In genomic region chr19:11624064-11624463, GRCh38 we compare ENCODE assay signal across 9 cellular contexts. TPM values are rescaled to one million over a fixed set of nuclear protein-coding genes. Genes with fewer than 3 reads are reported as not detected.
A peak's percentile ranks its signal among the peaks of the same experiment; 100 is the strongest.
DNase-seq lines count a peak whose midpoint lies in the region; ATAC-seq, FAIRE-seq and TF ChIP-seq lines count a peak whose summit lies in the region.
"Had no signal": no experiment of that assay in that cellular context is flagged by ENCODE, and none has a peak within 500 bp of the region (broad histone marks: within the 10 kb centered on the region; RNA-seq: fewer than 3 reads in every experiment).

No MANE protein-coding gene starts in this region.

- H2AFZ ChIP-seq in HepG2 (ENCODE audit: low read length) (no peak overlapping the region), trophoblast cell (ENCODE audit: insufficient read depth, low read length, poor library complexity) (no peak overlapping the region)

- H4K91ac ChIP-seq in trophoblast cell (ENCODE audit: low read depth, low read length) = no peak overlapping the region

- no peak overlapping the region for H3K14ac ChIP-seq in trophoblast cell (ENCODE audit: low read length)

- FAIRE-seq in HepG2 (lab: Jason Lieb, UNC) (peak; percentile 28), urothelium cell line (lab: Jason Lieb, UNC) (no peak)

- H2BK12ac ChIP-seq in trophoblast cell (ENCODE audit: low read length) = no peak overlapping the region

- in situ Hi-C loops in HepG2 (cut with HindIII; ENCODE audit: extremely low pct_ligation_motif_present, low pct_unique_long_range_greater_than_20kb) = no loop called here
- in situ Hi-C loops in transverse colon (cut with MboI; ENCODE audit: low pct_ligation_motif_present in 1 of 4, low pct_unique_long_range_greater_than_20kb in 1 of 4, low sequenced_read_pairs in 3 of 4) = no loop called here

- BruUV-seq in HepG2 (replicated peaks; lab: Mats Ljungman, UMichigan) = no TSS peak

- H3K4me3 ChIP-seq in breast epithelium = peak overlapping the region in 2 of 3 donors; percentile 51 to 53
- peak overlapping the region; percentile 59 to 61 (median 61); a peak in 4 of 6 replicates for H3K4me3 ChIP-seq in HepG2 (replicated peaks in 1 of 3; ENCODE audit: insufficient read depth in 1 of 3, low read depth in 2 of 3, low read length in 3 of 3)
- peak overlapping the region in 3 of 4 donors; percentile 6 to 50 (median 42) for H3K4me3 ChIP-seq in transverse colon
- no peak overlapping the region for H3K4me3 ChIP-seq in trophoblast cell (ENCODE audit: low read depth, low read length)

- H3K9ac ChIP-seq in HepG2 (ENCODE audit: insufficient read depth, low read depth, low read length) (no peak overlapping the region), trophoblast cell (ENCODE audit: low read length) (no peak overlapping the region)

- TF ChIP-seq RAD21 in HepG2 (CRISPR knock-in tag; IDR thresholded peaks at IDR 0.05) = no peak

- peak overlapping the region in 1 of 2 donors; percentile 1 for H3K27ac Mint-ChIP-seq in activated naive CD4-positive, alpha-beta T cell treated with anti-CD3 and anti-CD28 coated beads, Interleukin-2, amount 50 U/mL, for 72 hours
- no peak overlapping the region for H3K27ac Mint-ChIP-seq in activated naive CD4-positive, alpha-beta T cell treated with anti-CD3 and anti-CD28 coated beads, Interleukin-2, amount 10 ng/mL, durations not matched to agents 7 days and 5 days
- H3K27ac Mint-ChIP-seq: CD14-positive monocyte had no signal

- TF ChIP-seq CTCF in breast epithelium (IDR thresholded peaks at IDR 0.05) (no peak), HepG2 (CRISPR knock-in tag; IDR thresholded peaks at IDR 0.05) (no peak), transverse colon (IDR thresholded peaks at IDR 0.05) (no peak)

- no peak overlapping the region for H4K12ac ChIP-seq in trophoblast cell (ENCODE audit: low read depth, low read length)

- no peaks in the 10 kb centered on the region for H4K20me1 ChIP-seq in HepG2 (ENCODE audit: insufficient read depth, low read length)

- H3K27me3 Mint-ChIP-seq in activated naive CD4-positive, alpha-beta T cell treated with anti-CD3 and anti-CD28 coated beads, Interleukin-2, amount 10 ng/mL, durations not matched to agents 7 days and 5 days = peaks cover 33% of the 10 kb centered on the region

- H3K36me3 ChIP-seq in breast epithelium (peaks cover 8% of the 10 kb centered on the region), HepG2 (replicated peaks in 1 of 2; ENCODE audit: control insufficient read depth in 1 of 2, insufficient read depth in 2 of 2, low read length in 2 of 2) (peaks cover 0 to 13% of the 10 kb centered on the region in 2 experiments; a peak in 3 of 5 replicates), transverse colon (peaks cover 0 to 9% (median 0%) of the 10 kb centered on the region in 4 donors), trophoblast cell (ENCODE audit: control insufficient read depth in 1 of 2, insufficient read depth in 2 of 2, low read length in 2 of 2) (peaks cover 13 to 21% of the 10 kb centered on the region in 2 experiments)

- no peak for TF ChIP-seq EP300 in HepG2 (IDR thresholded peaks at IDR 0.05; ENCODE audit: low read depth in 2 of 2, low read length in 2 of 2)
- no peak for TF ChIP-seq EP300 in HepG2 (CRISPR knock-in tag; IDR thresholded peaks at IDR 0.05; ENCODE audit: borderline replicate concordance)
- TF ChIP-seq EP300 in transverse colon (IDR thresholded peaks at IDR 0.05; ENCODE audit: low read depth) = no peak

- no peaks in the 10 kb centered on the region for H3K79me1 ChIP-seq in trophoblast cell (ENCODE audit: low read length)

- DNase-seq in activated naive CD4-positive, alpha-beta T cell treated with anti-CD3 and anti-CD28 coated beads, Interleukin-2, amount 50 U/mL, for 72 hours (ENCODE audit: low spot score in 2 of 2) = no peak
- DNase-seq in activated naive CD4-positive, alpha-beta T cell treated with anti-CD3 and anti-CD28 coated beads, Interleukin-2, amount 10 ng/mL, durations not matched to agents 7 days and 5 days = no peak
- DNase-seq in breast epithelium (ENCODE audit: low spot score in 2 of 2) (no peak), HepG2 (ENCODE audit: low spot score) (peak; percentile 45), transverse colon (no peak), urothelium cell line (ENCODE audit: low spot score) (no peak), ecto neural progenitor cell (ENCODE audit: low spot score) (no peak), trophoblast cell (no peak)

- H3K4me3 Mint-ChIP-seq in activated naive CD4-positive, alpha-beta T cell treated with anti-CD3 and anti-CD28 coated beads, Interleukin-2, amount 10 ng/mL, durations not matched to agents 7 days and 5 days = no peak overlapping the region

- 13% methylated on average over 4 of the region's 4 CpGs for WGBS in HepG2 (ENCODE audit: low lambda C conversion rate)
- 21 to 25% methylated on average over 4 of the region's 4 CpGs for WGBS in transverse colon (ENCODE audit: low coverage in 1 of 2), 2 donors
- no CpG with 5 or more reads among the region's 4 CpGs for WGBS in trophoblast cell (ENCODE audit: extremely low coverage, insufficient coverage, insufficient read length)

- H3K27ac ChIP-seq in breast epithelium (no peak overlapping the region), HepG2 (ENCODE audit: extremely low read length, insufficient read depth, low read length) (no peak overlapping the region), transverse colon (peak overlapping the region; percentile 23 to 73 (median 46)), trophoblast cell (ENCODE audit: low read depth, low read length) (no peak overlapping the region)

- ATAC-seq in activated naive CD4-positive, alpha-beta T cell treated with anti-CD3 and anti-CD28 coated beads, Interleukin-2, amount 50 U/mL, for 72 hours = peak; percentile 58 to 72
- peak; percentile 41 for ATAC-seq in HepG2

- H3K4me1 Mint-ChIP-seq in activated naive CD4-positive, alpha-beta T cell treated with anti-CD3 and anti-CD28 coated beads, Interleukin-2, amount 10 ng/mL, durations not matched to agents 7 days and 5 days = peaks cover 14% of the 10 kb centered on the region

- no peak overlapping the region for H2AK5ac ChIP-seq in trophoblast cell (ENCODE audit: low read length)

- H4K8ac ChIP-seq in trophoblast cell (ENCODE audit: low read depth, low read length) = no peak overlapping the region

- H3K27me3 ChIP-seq in breast epithelium = no peaks in the 10 kb centered on the region
- H3K27me3 ChIP-seq in HepG2 (ENCODE audit: control insufficient read depth in 1 of 2, insufficient read depth in 2 of 2, low read length in 2 of 2) = peaks cover 0 to 7% of the 10 kb centered on the region in 2 experiments; a peak in 1 of 5 replicates
- no peaks in the 10 kb centered on the region for H3K27me3 ChIP-seq in transverse colon
- no peaks in the 10 kb centered on the region for H3K27me3 ChIP-seq in trophoblast cell (ENCODE audit: insufficient read depth, low read length)

- no peak overlapping the region for H2BK5ac ChIP-seq in trophoblast cell (ENCODE audit: low read depth, low read length, poor library complexity)

- H3K18ac ChIP-seq in trophoblast cell (ENCODE audit: low read length) = no peak overlapping the region

- POLR2A ChIA-PET in HepG2 (lab: Yijun Ruan, JAX) = interaction anchor here (0.6 to 3.2 kb wide), 4 partner anchors 9 to 27 kb away, joined by 3 to 16 read pairs (median 8); no protein-coding TSS in a partner anchor

- peaks cover 0 to 9% of the 10 kb centered on the region in 2 donors for H3K9me3 Mint-ChIP-seq in activated naive CD4-positive, alpha-beta T cell treated with anti-CD3 and anti-CD28 coated beads, Interleukin-2, amount 50 U/mL, for 72 hours
- peaks cover 24% of the 10 kb centered on the region for H3K9me3 Mint-ChIP-seq in activated naive CD4-positive, alpha-beta T cell treated with anti-CD3 and anti-CD28 coated beads, Interleukin-2, amount 10 ng/mL, durations not matched to agents 7 days and 5 days

- H3K4me1 ChIP-seq in breast epithelium = peaks cover 0 to 9% of the 10 kb centered on the region in 2 donors
- H3K4me1 ChIP-seq in HepG2 (ENCODE audit: insufficient read depth, low read length) = peaks cover 22% of the 10 kb centered on the region
- H3K4me1 ChIP-seq in transverse colon = peaks cover 0 to 29% (median 26%) of the 10 kb centered on the region in 4 donors
- H3K4me1 ChIP-seq in trophoblast cell (ENCODE audit: control insufficient read depth in 1 of 2, insufficient read depth in 2 of 2, low read length in 2 of 2) = peaks cover 0 to 5% of the 10 kb centered on the region in 2 experiments

- intact Hi-C loops in breast epithelium (cut with DNase I; ENCODE audit: low total_unique reads) = no loop called here
- intact Hi-C loops in HepG2 (cut with micrococcal nuclease; ENCODE audit: unreplicated experiment) = no loop called here
- intact Hi-C loops in transverse colon (cut with DNase I; ENCODE audit: low total_unique reads) = no loop called here

- peak overlapping the region; percentile 73 for H3K4me2 ChIP-seq in HepG2 (ENCODE audit: low read depth, low read length)
- no peak overlapping the region for H3K4me2 ChIP-seq in trophoblast cell (ENCODE audit: low read length)

- H3K79me2 ChIP-seq in HepG2 (ENCODE audit: insufficient read depth, low read length) (no peaks in the 10 kb centered on the region), trophoblast cell (ENCODE audit: control insufficient read depth, insufficient read depth, low read length, poor library complexity) (no peaks in the 10 kb centered on the region)

- H3K4ac ChIP-seq in trophoblast cell (ENCODE audit: low read depth, low read length) = no peak overlapping the region

- CTCF ChIA-PET in activated naive CD4-positive, alpha-beta T cell treated with anti-CD3 and anti-CD28 coated beads, Interleukin-2, amount 10 ng/mL, durations not matched to agents 7 days and 5 days (lab: Charles Lee) = no interaction called here
- CTCF ChIA-PET in HepG2 (lab: Yijun Ruan, JAX; ENCODE audit: low intra/inter-chr PET ratio, low total read pairs) = no interaction called here

- H2BK120ac ChIP-seq in trophoblast cell (ENCODE audit: insufficient read depth, low read length, poor library complexity) = no peak overlapping the region

- no peak overlapping the region for H3K23ac ChIP-seq in trophoblast cell (ENCODE audit: low read length)

- H3K36me3 Mint-ChIP-seq in activated naive CD4-positive, alpha-beta T cell treated with anti-CD3 and anti-CD28 coated beads, Interleukin-2, amount 50 U/mL, for 72 hours = peaks cover 11 to 30% of the 10 kb centered on the region in 2 donors
- H3K36me3 Mint-ChIP-seq in activated naive CD4-positive, alpha-beta T cell treated with anti-CD3 and anti-CD28 coated beads, Interleukin-2, amount 10 ng/mL, durations not matched to agents 7 days and 5 days = peaks cover 21% of the 10 kb centered on the region

- TF ChIP-seq POLR2A in breast epithelium (IDR thresholded peaks at IDR 0.05) (no peak), HepG2 (IDR thresholded peaks at IDR 0.05; ENCODE audit: insufficient read depth in 1 of 2, low read depth in 2 of 2, low read length in 2 of 2) (no peak), transverse colon (IDR thresholded peaks at IDR 0.05) (no peak)

- no peaks in the 10 kb centered on the region for H3K9me3 ChIP-seq in breast epithelium
- no peaks in the 10 kb centered on the region for H3K9me3 ChIP-seq in HepG2 (ENCODE audit: low read length)
- H3K9me3 ChIP-seq in transverse colon = no peaks in the 10 kb centered on the region
- H3K9me3 ChIP-seq in trophoblast cell (ENCODE audit: insufficient read depth, low read depth, low read length) = no peaks in the 10 kb centered on the region

RNA-seq across cellular contexts. Expression of gene ZNF627, which starts 26.8 kb away (rescaled TPM):
- total RNA-seq in activated naive CD4-positive, alpha-beta T cell treated with anti-CD3 and anti-CD28 coated beads, Interleukin-2, amount 50 U/mL, for 72 hours = 1 to 10 TPM; 5.8 to 6.7 TPM
- total RNA-seq in breast epithelium = 10 to 100 TPM in 2 of 3 donors, 1 to 10 TPM in 1; 8.5 to 35.4 (median 23.3) TPM
- 12.7 and 14.2 TPM in 2 replicates for total RNA-seq in HepG2 (2016; rRNA removed; fragmentation: Illumina TruSeq; extraction: Trizol)
- 3.0 and 3.1 TPM in 2 replicates for total RNA-seq in HepG2 (2016; cell fraction: cytosol; rRNA removed; fragmentation: Illumina TruSeq; extraction: Trizol; ENCODE audit: low read depth)
- 13.5 and 18.6 TPM in 2 replicates for total RNA-seq in HepG2 (2016; cell fraction: insoluble cytoplasmic fraction; rRNA removed; fragmentation: Illumina TruSeq; extraction: Trizol)
- 9.4 and 10.1 TPM in 2 replicates for total RNA-seq in HepG2 (2016; cell fraction: membrane; rRNA removed; fragmentation: Illumina TruSeq; extraction: Trizol)
- total RNA-seq in HepG2 (2016; cell fraction: nucleus; rRNA removed; fragmentation: Illumina TruSeq; extraction: Trizol) = 8.8 and 9.3 TPM in 2 replicates
- polyA plus RNA-seq in HepG2 (2011; rRNA removed) = 4.2 and 4.5 TPM in 2 replicates
- 2.2 and 4.3 TPM in 2 replicates for polyA plus RNA-seq in HepG2 (2011; cell fraction: cytosol; rRNA removed)
- 2.8 and 3.3 TPM in 2 replicates for polyA plus RNA-seq in HepG2 (2011; cell fraction: nucleus; rRNA removed)
- 6.0 and 6.4 TPM in 2 replicates for polyA plus RNA-seq in HepG2 (2012)
- 1.1 and 1.4 TPM in 2 replicates for polyA plus RNA-seq in HepG2 (2016; cell fraction: cytosol; fragmentation: Illumina TruSeq; extraction: Trizol; ENCODE audit: low read depth)
- polyA plus RNA-seq in HepG2 (2016; cell fraction: insoluble cytoplasmic fraction; fragmentation: Illumina TruSeq; extraction: Trizol; ENCODE audit: low read depth) = 7.3 and 8.2 TPM in 2 replicates
- 3.4 TPM in 2 replicates for polyA plus RNA-seq in HepG2 (2016; cell fraction: membrane; fragmentation: Illumina TruSeq; extraction: Trizol; ENCODE audit: low read depth)
- polyA plus RNA-seq in HepG2 (2016; cell fraction: nucleus; fragmentation: Illumina TruSeq; extraction: Trizol; ENCODE audit: insufficient read depth, low read depth) = 6.6 and 8.4 TPM in 2 replicates
- polyA minus RNA-seq in HepG2 (2011; rRNA and poly(A)+ RNA removed; ENCODE audit: low replicate concordance) = 4.3 and 4.4 TPM in 2 replicates
- 6.4 and 8.8 TPM in 2 replicates for polyA minus RNA-seq in HepG2 (2011; cell fraction: cytosol; rRNA and poly(A)+ RNA removed)
- polyA minus RNA-seq in HepG2 (2011; cell fraction: nucleus; rRNA and poly(A)+ RNA removed) = 10.3 TPM in 2 replicates
- total RNA-seq in transverse colon = 10 to 100 TPM in 1 of 4 donors, 1 to 10 TPM in 2, under 1 TPM in 1; 0.40 to 10.2 (median 7.0) TPM
- 9.9 and 10.1 TPM in 2 replicates for polyA plus RNA-seq in trophoblast cell (2013)

RNA-seq across cellular contexts. Expression of gene ACP5, which starts 46.6 kb away (rescaled TPM):
- total RNA-seq in activated naive CD4-positive, alpha-beta T cell treated with anti-CD3 and anti-CD28 coated beads, Interleukin-2, amount 50 U/mL, for 72 hours = 10 to 100 TPM; 20.3 to 30.0 TPM
- total RNA-seq in breast epithelium = 100 to 1,000 TPM in 1 of 3 donors, 10 to 100 TPM in 2; 33.4 to 101 (median 92.8) TPM
- 0.94 and 1.3 TPM in 2 replicates for total RNA-seq in HepG2 (2016; rRNA removed; fragmentation: Illumina TruSeq; extraction: Trizol)
- 0.26 and 0.30 TPM in 2 replicates for total RNA-seq in HepG2 (2016; cell fraction: cytosol; rRNA removed; fragmentation: Illumina TruSeq; extraction: Trizol; ENCODE audit: low read depth)
- total RNA-seq in HepG2 (2016; cell fraction: insoluble cytoplasmic fraction; rRNA removed; fragmentation: Illumina TruSeq; extraction: Trizol) = 0.77 and 1.9 TPM in 2 replicates
- 0.52 and 0.71 TPM in 2 replicates for total RNA-seq in HepG2 (2016; cell fraction: membrane; rRNA removed; fragmentation: Illumina TruSeq; extraction: Trizol)
- total RNA-seq in HepG2 (2016; cell fraction: nucleus; rRNA removed; fragmentation: Illumina TruSeq; extraction: Trizol) = 1.2 and 1.8 TPM in 2 replicates
- polyA plus RNA-seq in HepG2 (2011; rRNA removed) = 5.1 and 6.7 TPM in 2 replicates
- polyA plus RNA-seq in HepG2 (2011; cell fraction: cytosol; rRNA removed) = 4.6 and 8.5 TPM in 2 replicates
- polyA plus RNA-seq in HepG2 (2011; cell fraction: nucleus; rRNA removed) = 2.8 and 3.6 TPM in 2 replicates
- polyA plus RNA-seq in HepG2 (2012) = 0.67 and 1.0 TPM in 2 replicates
- 0.28 and 0.40 TPM in 2 replicates for polyA plus RNA-seq in HepG2 (2016; cell fraction: cytosol; fragmentation: Illumina TruSeq; extraction: Trizol; ENCODE audit: low read depth)
- 0.80 and 0.88 TPM in 2 replicates for polyA plus RNA-seq in HepG2 (2016; cell fraction: insoluble cytoplasmic fraction; fragmentation: Illumina TruSeq; extraction: Trizol; ENCODE audit: low read depth)
- 0.98 and 1.1 TPM in 2 replicates for polyA plus RNA-seq in HepG2 (2016; cell fraction: membrane; fragmentation: Illumina TruSeq; extraction: Trizol; ENCODE audit: low read depth)
- 2.2 and 5.0 TPM in 2 replicates for polyA plus RNA-seq in HepG2 (2016; cell fraction: nucleus; fragmentation: Illumina TruSeq; extraction: Trizol; ENCODE audit: insufficient read depth, low read depth)
- polyA minus RNA-seq in HepG2 (2011; rRNA and poly(A)+ RNA removed; ENCODE audit: low replicate concordance) = 6.2 TPM in 1 of 2 replicates, not detected in the other
- polyA minus RNA-seq in HepG2 (2011; cell fraction: cytosol; rRNA and poly(A)+ RNA removed) = 2.7 and 3.1 TPM in 2 replicates
- 0.37 and 0.90 TPM in 2 replicates for polyA minus RNA-seq in HepG2 (2011; cell fraction: nucleus; rRNA and poly(A)+ RNA removed)
- total RNA-seq in transverse colon = 10 to 100 TPM; 10.5 to 60.2 (median 22.4) TPM
- polyA plus RNA-seq in trophoblast cell (2013) = 0.66 and 0.76 TPM in 2 replicates

Comparison
In these comparisons a context has a peak if more than half of its experiments do, and no peak if none do; other contexts are left out.
1. H3K27ac ChIP-seq: peak in transverse colon (4 of 4); none in breast epithelium (0 of 2), HepG2 (single experiment) and trophoblast cell (single experiment).
2. RNA of gene ACP5, which starts 46.6 kb away (total RNA-seq): 33.4 to 101 TPM in breast epithelium, 20.3 to 30.0 TPM in activated naive CD4-positive, alpha-beta T cell treated with anti-CD3 and anti-CD28 coated beads, Interleukin-2, amount 50 U/mL, for 72 hours and 10.5 to 60.2 TPM in transverse colon; 0.26 to 1.9 TPM in HepG2; every median in the first group is over 4 times any median in the second.